ENCODE assay signal across 9 cellular contexts in genomic region chr2:85600951-85601770, GRCh38. TPM values are rescaled to one million over a fixed set of nuclear protein-coding genes. Genes with fewer than 3 reads are reported as not detected.
DNase-seq lines count a peak whose midpoint lies in the region; ATAC-seq, FAIRE-seq and TF ChIP-seq lines count a peak whose summit lies in the region.
"Had no signal": no experiment of that assay in that cellular context is flagged by ENCODE, and none has a peak within 500 bp of the region (broad histone marks: within the 10 kb centered on the region; RNA-seq: fewer than 3 reads in every experiment).

No MANE protein-coding gene starts in this region.

- H3K9me3 ChIP-seq in right atrium auricular region (no peaks in the 10 kb centered on the region), mucosa of stomach (ENCODE audit: control insufficient read depth, low read length) (no peaks in the 10 kb centered on the region), vagina (no peaks in the 10 kb centered on the region), small intestine (ENCODE audit: control insufficient read depth, low read depth) (no peaks in the 10 kb centered on the region)

- peak overlapping the region; percentile 88 to 90 for H3K27ac ChIP-seq in right atrium auricular region
- peak overlapping the region; percentile 90 for H3K27ac ChIP-seq in vagina
- H3K27ac ChIP-seq in small intestine (ENCODE audit: low read depth in 1 of 2, low read length in 1 of 2), result peak overlapping the region in 1 of 2 donors; percentile 73

- intact Hi-C loops in Right ventricle myocardium inferior (cut with DNase I), result no loop called here
- intact Hi-C loops in vagina (cut with DNase I), result loop anchor here (10.0 kb wide), 1 partner anchor 56 kb away; no protein-coding TSS in a partner anchor

- no peaks in the 10 kb centered on the region for H3K27me3 ChIP-seq in right atrium auricular region
- H3K27me3 ChIP-seq in mucosa of stomach (ENCODE audit: control insufficient read depth, insufficient read depth, low read length), result no peaks in the 10 kb centered on the region
- no peaks in the 10 kb centered on the region for H3K27me3 ChIP-seq in vagina
- H3K27me3 ChIP-seq in small intestine (ENCODE audit: control insufficient read depth in 2 of 2, insufficient read depth in 2 of 2, low read length in 2 of 2), result no peaks in the 10 kb centered on the region

- H3K36me3 ChIP-seq in right atrium auricular region (peaks cover 24% of the 10 kb centered on the region), mucosa of stomach (ENCODE audit: control insufficient read depth, insufficient read depth, low read length) (peaks cover 6% of the 10 kb centered on the region), vagina (peaks cover 0 to 24% of the 10 kb centered on the region in 2 donors), small intestine (ENCODE audit: control insufficient read depth in 2 of 2, insufficient read depth in 2 of 2, low read length in 2 of 2) (peaks cover 0 to 9% of the 10 kb centered on the region in 2 donors)

- H3K4me1 ChIP-seq in right atrium auricular region (peaks cover 0 to 60% of the 10 kb centered on the region in 2 donors), mucosa of stomach (ENCODE audit: control insufficient read depth, insufficient read depth, low read length) (peaks cover 28% of the 10 kb centered on the region), vagina (peaks cover 59% of the 10 kb centered on the region), small intestine (ENCODE audit: control insufficient read depth in 2 of 2, insufficient read depth in 1 of 2, low read depth in 1 of 2, low read length in 1 of 2) (peaks cover 4 to 6% of the 10 kb centered on the region in 2 donors)

- WGBS in small intestine, 3 donors, result 74 to 81% (median 80%) methylated on average over 6 of the region's 6 CpGs

- H3K9ac ChIP-seq in mucosa of stomach (ENCODE audit: low read length), result peak overlapping the region; percentile 61

- H3K4me3 ChIP-seq in right atrium auricular region (peak overlapping the region; percentile 78 to 89), choroid plexus epithelial cell (ENCODE audit: low read depth, low read length) (peak overlapping the region; percentile 96), mucosa of stomach (ENCODE audit: low read length) (no peak overlapping the region), vagina (peak overlapping the region; percentile 70 to 76), small intestine (ENCODE audit: low read depth in 1 of 2, low read length in 2 of 2) (peak overlapping the region in 1 of 2 donors; percentile 73)

- no peak for FAIRE-seq in small intestine (lab: Jason Lieb, UNC)
- FAIRE-seq: endometrium had no signal

- no peak for ATAC-seq in Right ventricle myocardium inferior

- TF ChIP-seq CTCF in right atrium auricular region (IDR thresholded peaks at IDR 0.05) (no peak), choroid plexus epithelial cell (conservative IDR thresholded peaks at IDR 0.05; ENCODE audit: low read depth, low read length) (no peak), vagina (IDR thresholded peaks at IDR 0.05) (no peak)

- no peak for TF ChIP-seq POLR2A in vagina (IDR thresholded peaks at IDR 0.05)

- DNase-seq in right atrium auricular region (ENCODE audit: low spot score) (no peak), Right ventricle myocardium inferior (ENCODE audit: missing footprints) (no peak), choroid plexus epithelial cell (ENCODE audit: low read depth) (no peak), vagina (ENCODE audit: extremely low spot score in 2 of 2) (no peak), SHP77 treated with DMSO at 0.1 percent for 48 hours (lab: John Stamatoyannopoulos, UW) (no peak), small intestine (no peak), activated gamma-delta T cell treated with Interleukin-2 at 50 U/mL for 16 hours (no peak)

RNA-seq across cellular contexts. Expression of gene TMEM150A, which starts 1.3 kb away (rescaled TPM):
- total RNA-seq in right atrium auricular region (10 to 100 TPM; 15.8 to 21.7 TPM), Right ventricle myocardium inferior (10.8 TPM), vagina (22.6 TPM)
- polyA plus RNA-seq in small intestine, result 10 to 100 TPM; 12.5 to 40.0 (median 22.4) TPM

RNA-seq across cellular contexts. Expression of gene RNF181, which starts 5.6 kb away (rescaled TPM):
- total RNA-seq in right atrium auricular region (100 to 1,000 TPM; 109 to 194 TPM), Right ventricle myocardium inferior (87.8 TPM), vagina (107 TPM)
- 100 to 1,000 TPM; 171 to 234 (median 189) TPM for polyA plus RNA-seq in small intestine

RNA-seq across cellular contexts. Expression of gene C2orf68, which starts 10.7 kb away (rescaled TPM):
- total RNA-seq in right atrium auricular region, result 10 to 100 TPM in 1 of 2 donors, 1 to 10 TPM in 1; 8.9 to 11.1 TPM
- 26.4 TPM for total RNA-seq in Right ventricle myocardium inferior
- 12.0 TPM for total RNA-seq in vagina
- 10 to 100 TPM; 16.2 to 32.7 (median 17.9) TPM for polyA plus RNA-seq in small intestine

RNA-seq across cellular contexts. Expression of gene USP39, which starts 14.8 kb away (rescaled TPM):
- total RNA-seq in right atrium auricular region (10 to 100 TPM; 35.0 to 78.2 TPM), Right ventricle myocardium inferior (30.8 TPM), vagina (94.8 TPM)
- 10 to 100 TPM; 24.6 to 37.2 (median 35.1) TPM for polyA plus RNA-seq in small intestine

RNA-seq across cellular contexts. Expression of gene VAMP5, which starts 16.9 kb away (rescaled TPM):
- total RNA-seq in right atrium auricular region (10 to 100 TPM; 37.2 to 61.7 TPM), Right ventricle myocardium inferior (62.1 TPM), vagina (42.5 TPM)
- 100 to 1,000 TPM in 1 of 3 donors, 10 to 100 TPM in 2; 80.1 to 110 (median 92.6) TPM for polyA plus RNA-seq in small intestine
